8 cellular contexts compared by ENCODE assay signal in genomic region chr1:213987422-213987875, GRCh38. TPM values are rescaled to one million over a fixed set of nuclear protein-coding genes. Genes with fewer than 3 reads are reported as not detected.
DNase-seq lines count a peak whose midpoint lies in the region; ATAC-seq and TF ChIP-seq lines count a peak whose summit lies in the region.

No MANE protein-coding gene starts in this region.

- no peak for TF ChIP-seq CTCF in WERI-Rb-1 (IDR thresholded peaks at IDR 0.05; ENCODE audit: low read depth, low read length)
- TF ChIP-seq CTCF in glutamatergic neuron (IDR thresholded peaks at IDR 0.05; ENCODE audit: partially characterized antibody, unreplicated experiment), result no peak

- H3K27me3 ChIP-seq in WERI-Rb-1 (ENCODE audit: insufficient read depth, low read depth, severe bottlenecking), result peaks cover 63% of the 10 kb centered on the region

- ATAC-seq in HG03039 (IDR thresholded peaks at IDR 0.05; ENCODE audit: unreplicated experiment) (peak; percentile 34), sciatic nerve (peak; percentile 68)

- intact Hi-C loops in sciatic nerve (cut with DNase I), result no loop called here

- H3K36me3 ChIP-seq in WERI-Rb-1, result no peaks in the 10 kb centered on the region

- H3K27ac Mint-ChIP-seq in glutamatergic neuron (ENCODE audit: unreplicated experiment), result peak overlapping the region; percentile 99

- peaks cover 29% of the 10 kb centered on the region for H3K9me3 Mint-ChIP-seq in glutamatergic neuron (ENCODE audit: unreplicated experiment)

- H3K36me3 Mint-ChIP-seq in glutamatergic neuron (ENCODE audit: unreplicated experiment), result no peaks in the 10 kb centered on the region

- H3K4me1 Mint-ChIP-seq in glutamatergic neuron (ENCODE audit: low read depth, unreplicated experiment), result peaks cover 54% of the 10 kb centered on the region

- DNase-seq in NCI-H748 (lab: John Stamatoyannopoulos, UW; ENCODE audit: unreplicated experiment) (peak; percentile 86), NCI-H748 treated with DMSO at 0.1 percent for 48 hours (lab: John Stamatoyannopoulos, UW) (no peak), WERI-Rb-1 (no peak), glutamatergic neuron (no peak), sciatic nerve (ENCODE audit: low spot score) (no peak), RKO (ENCODE audit: low spot score) (no peak), NCI-H128 (lab: John Stamatoyannopoulos, UW; ENCODE audit: unreplicated experiment) (no peak)

- peak overlapping the region; percentile 100 for H3K4me3 Mint-ChIP-seq in glutamatergic neuron (ENCODE audit: unreplicated experiment)

- peaks cover 25% of the 10 kb centered on the region for H3K27me3 Mint-ChIP-seq in glutamatergic neuron (ENCODE audit: unreplicated experiment)

- H3K9me3 ChIP-seq in WERI-Rb-1 (ENCODE audit: severe bottlenecking), result no peaks in the 10 kb centered on the region

- peak overlapping the region; percentile 29; the same call in 1 of the 2 replicates for H3K27ac ChIP-seq in WERI-Rb-1

- H3K4me3 ChIP-seq in WERI-Rb-1 (ENCODE audit: low read depth, low read length), result peak overlapping the region; percentile 76

RNA-seq across cellular contexts. Expression of gene PROX1, which starts 0.3 kb away (rescaled TPM):
- total RNA-seq in glutamatergic neuron (ENCODE audit: unreplicated experiment) (68.4 TPM), sciatic nerve (2.8 TPM)

Comparison
In these comparisons a context has a peak if more than half of its experiments do, and no peak if none do; other contexts are left out.
1. RNA of gene PROX1, which starts 0.3 kb away (total RNA-seq): 68.4 TPM in glutamatergic neuron (single experiment); 2.8 TPM in sciatic nerve (single experiment); every median in the first group is over 10 times any median in the second.